8 cellular contexts compared by ENCODE assay signal in genomic region chr2:73983322-73984202, GRCh38. TPM values are rescaled to one million over a fixed set of nuclear protein-coding genes. Genes with fewer than 3 reads are reported as not detected.
DNase-seq lines count a peak whose midpoint lies in the region; ATAC-seq, FAIRE-seq and TF ChIP-seq lines count a peak whose summit lies in the region.

No MANE protein-coding gene starts in this region.

- peak overlapping the region; percentile 59 for H2AFZ ChIP-seq in astrocyte (ENCODE audit: low read depth, low read length)

- H3K27ac Mint-ChIP-seq in T-helper 1 cell treated with Interleukin-12 subunit alpha and Interleukin-12 subunit beta and Interleukin-4 antibody, amounts not matched to agents 30 μg/mL and 1 μg/mL, for 36 hours: peak overlapping the region; percentile 61
- H3K27ac Mint-ChIP-seq in astrocyte (ENCODE audit: unreplicated experiment): peak overlapping the region; percentile 79

- ATAC-seq in GM21390 (IDR thresholded peaks at IDR 0.05; ENCODE audit: unreplicated experiment): no peak

- H3K36me3 ChIP-seq in astrocyte (ENCODE audit: insufficient read depth, low read length) (no peaks in the 10 kb centered on the region), stomach (no peaks in the 10 kb centered on the region)

- H3K9me3 ChIP-seq in astrocyte (ENCODE audit: insufficient read depth, low read depth, low read length) (no peaks in the 10 kb centered on the region), stomach (no peaks in the 10 kb centered on the region)

- no peak for TF ChIP-seq CTCF in astrocyte (IDR thresholded peaks at IDR 0.05; ENCODE audit: insufficient read depth, low read depth, low read length)
- peak in 1 of 7 experiments; percentile 12 for TF ChIP-seq CTCF in stomach (IDR thresholded peaks at IDR 0.05)

- H3K79me2 ChIP-seq in astrocyte (ENCODE audit: insufficient read depth, low read length): peaks cover 27% of the 10 kb centered on the region

- peak overlapping the region; percentile 76 for H3K4me3 Mint-ChIP-seq in T-helper 1 cell treated with Interleukin-12 subunit alpha and Interleukin-12 subunit beta and Interleukin-4 antibody, amounts not matched to agents 30 μg/mL and 1 μg/mL, for 36 hours
- H3K4me3 Mint-ChIP-seq in astrocyte (ENCODE audit: unreplicated experiment): peak overlapping the region; percentile 86

- H4K20me1 ChIP-seq in astrocyte (ENCODE audit: insufficient read depth, low read length): peaks cover 21% of the 10 kb centered on the region

- peaks cover 38% of the 10 kb centered on the region for H3K27me3 Mint-ChIP-seq in T-helper 1 cell treated with Interleukin-12 subunit alpha and Interleukin-12 subunit beta and Interleukin-4 antibody, amounts not matched to agents 30 μg/mL and 1 μg/mL, for 36 hours (ENCODE audit: low read depth)
- H3K27me3 Mint-ChIP-seq in astrocyte (ENCODE audit: low read depth, unreplicated experiment): no peaks in the 10 kb centered on the region

- peak in 1 of 4 donors; percentile 58 for TF ChIP-seq POLR2A in stomach (IDR thresholded peaks at IDR 0.05)

- intact Hi-C loops in stomach (cut with DNase I; ENCODE audit: low total_unique reads): no loop called here

- H3K4me3 ChIP-seq in astrocyte (ENCODE audit: insufficient read depth, low read depth, low read length): peak overlapping the region; percentile 51
- peak overlapping the region; percentile 52 to 66 (median 64) for H3K4me3 ChIP-seq in stomach

- peaks cover 8% of the 10 kb centered on the region for H3K27me3 ChIP-seq in astrocyte (ENCODE audit: insufficient read depth, low read length)
- H3K27me3 ChIP-seq in stomach: no peaks in the 10 kb centered on the region

- DNase-seq in T-helper 1 cell (no peak), NCI-H146 treated with DMSO at 0.1 percent for 48 hours (lab: John Stamatoyannopoulos, UW; ENCODE audit: unreplicated experiment) (peak; percentile 62), astrocyte (ENCODE audit: low read depth) (no peak), kidney tubule cell (ENCODE audit: low spot score) (peak; percentile 87), stomach (peak; percentile 97)
- no peak for DNase-seq in stimulated activated CD4-positive, alpha-beta T cell treated with anti-CD3 and anti-CD28 coated beads, Interleukin-2, amount 100 ng/mL, for 24 hours

- H3K27ac ChIP-seq in astrocyte (ENCODE audit: low read depth, low read length) (no peak overlapping the region), stomach (peak overlapping the region; percentile 92 to 99 (median 95))

- H3K4me1 ChIP-seq in astrocyte (ENCODE audit: insufficient read depth, low read length) (peaks cover 40% of the 10 kb centered on the region), stomach (peaks cover 53 to 89% (median 82%) of the 10 kb centered on the region in 4 donors)

- no peak for TF ChIP-seq EP300 in stomach (IDR thresholded peaks at IDR 0.05)

- H3K9ac ChIP-seq in astrocyte (ENCODE audit: low read length): peak overlapping the region; percentile 44

- H3K9me3 Mint-ChIP-seq in T-helper 1 cell treated with Interleukin-12 subunit alpha and Interleukin-12 subunit beta and Interleukin-4 antibody, amounts not matched to agents 30 μg/mL and 1 μg/mL, for 36 hours: no peaks in the 10 kb centered on the region
- H3K9me3 Mint-ChIP-seq in astrocyte (ENCODE audit: unreplicated experiment): no peaks in the 10 kb centered on the region

- H3K4me1 Mint-ChIP-seq in T-helper 1 cell treated with Interleukin-12 subunit alpha and Interleukin-12 subunit beta and Interleukin-4 antibody, amounts not matched to agents 30 μg/mL and 1 μg/mL, for 36 hours (ENCODE audit: low read depth): peaks cover 73% of the 10 kb centered on the region
- peaks cover 36% of the 10 kb centered on the region for H3K4me1 Mint-ChIP-seq in astrocyte (ENCODE audit: low read depth, unreplicated experiment)

- H3K36me3 Mint-ChIP-seq in T-helper 1 cell treated with Interleukin-12 subunit alpha and Interleukin-12 subunit beta and Interleukin-4 antibody, amounts not matched to agents 30 μg/mL and 1 μg/mL, for 36 hours (ENCODE audit: low read depth): peaks cover 22% of the 10 kb centered on the region
- H3K36me3 Mint-ChIP-seq in astrocyte (ENCODE audit: low read depth, unreplicated experiment): peaks cover 2% of the 10 kb centered on the region

- WGBS in stomach, 5 donors: 14 to 26% (median 15%) methylated on average over 34 to 35 of the region's 35 CpGs

- FAIRE-seq in astrocyte (lab: Jason Lieb, UNC): no peak

- peak overlapping the region; percentile 80 for H3K4me2 ChIP-seq in astrocyte (ENCODE audit: low read length)

RNA-seq across cellular contexts. Expression of gene TET3, which starts 1.1 kb away (rescaled TPM):
- total RNA-seq in astrocyte (32.8 and 39.9 TPM in 2 replicates), stomach (10 to 100 TPM; 14.7 to 31.5 (median 17.8) TPM)
- 1 to 10 TPM; 1.7 to 2.2 (median 1.8) TPM for polyA plus RNA-seq in stomach

RNA-seq across cellular contexts. Expression of gene DGUOK, which starts 56.9 kb away (rescaled TPM):
- total RNA-seq in astrocyte (84.8 and 86.3 TPM in 2 replicates), stomach (10 to 100 TPM in 2 of 5 donors, 1 to 10 TPM in 2, not detected in 1; 1.7 to 33.8 (median 14.1) TPM)
- polyA plus RNA-seq in stomach: 10 to 100 TPM; 68.7 to 91.3 (median 84.9) TPM

Comparison
In these comparisons a context has a peak if more than half of its experiments do, and no peak if none do; other contexts are left out.
1. DNase-seq: peak in NCI-H146 treated with DMSO at 0.1 percent for 48 hours (single experiment), kidney tubule cell (single experiment) and stomach (single experiment); none in T-helper 1 cell (0 of 5), astrocyte (single experiment) and stimulated activated CD4-positive, alpha-beta T cell treated with anti-CD3 and anti-CD28 coated beads, Interleukin-2, amount 100 ng/mL, for 24 hours (0 of 2).